ENCODE assay signal across 24 cellular contexts in the genomic region with DNA sequence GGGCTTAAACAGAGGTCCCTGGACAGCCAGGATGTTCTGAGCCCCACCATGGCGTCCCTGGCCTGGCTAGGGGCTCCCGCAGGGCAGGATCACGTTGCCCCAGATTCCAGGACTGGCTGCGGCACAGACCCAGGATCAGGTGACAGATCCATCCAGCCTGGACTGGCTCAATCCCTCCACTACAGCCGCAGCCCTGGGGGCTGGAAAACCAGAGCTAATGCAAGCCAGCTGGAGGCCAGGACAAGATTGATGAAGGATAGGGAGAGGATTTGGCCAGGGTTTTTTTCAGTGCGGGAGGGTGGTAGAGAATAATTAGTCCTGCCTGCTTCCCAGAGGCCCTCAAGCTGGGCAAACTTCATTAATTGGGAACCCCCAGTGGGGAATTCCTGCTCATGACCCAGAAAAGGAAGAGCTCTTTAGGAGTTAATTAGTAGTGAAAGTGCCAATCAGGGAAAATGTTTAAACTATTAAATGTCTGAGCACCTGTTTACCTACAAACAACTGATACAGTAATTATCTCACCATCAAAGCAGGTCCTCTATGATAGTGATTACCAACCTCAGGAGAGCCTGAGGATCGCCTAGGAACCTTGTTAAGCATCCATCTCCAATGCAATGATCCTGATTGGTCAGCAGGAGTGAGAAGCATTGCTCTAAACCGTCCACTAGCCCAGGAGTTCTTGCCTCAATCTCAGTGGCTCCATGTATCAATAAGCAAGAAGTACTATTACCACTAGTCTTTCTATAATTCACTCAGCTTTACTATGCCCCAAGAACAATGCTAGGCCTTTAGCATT. TPM values are rescaled to one million over a fixed set of nuclear protein-coding genes. Genes with fewer than 3 reads are reported as not detected.
DNase-seq lines count a peak whose midpoint lies in the region; ATAC-seq and TF ChIP-seq lines count a peak whose summit lies in the region.
"Had no signal": no experiment of that assay in that cellular context is flagged by ENCODE, and none has a peak within 500 bp of the region (broad histone marks: within the 10 kb centered on the region; RNA-seq: fewer than 3 reads in every experiment).

No MANE protein-coding gene starts in this region.

- CTCF ChIA-PET in HEK293T (lab: Yijun Ruan, JAX): no interaction called here

- intact Hi-C loops in cardiac septum (cut with DNase I): no loop called here
- intact Hi-C loops in left ventricle myocardium inferior (cut with micrococcal nuclease): no loop called here

- H3K4me1 ChIP-seq in left ventricle myocardium inferior: no peaks in the 10 kb centered on the region
- H3K4me1 ChIP-seq: prostate gland, stomach had no signal

- H3K4me3 ChIP-seq in left ventricle myocardium inferior: no peak overlapping the region
- H3K4me3 ChIP-seq: dorsolateral prefrontal cortex, prostate gland, smooth muscle cell, stomach had no signal

- H3K9me3 ChIP-seq in left ventricle myocardium inferior (replicated peaks): no peaks in the 10 kb centered on the region
- H3K9me3 ChIP-seq: prostate gland, stomach had no signal

- no peak overlapping the region for H3K27ac ChIP-seq in left ventricle myocardium inferior (replicated peaks)
- H3K27ac ChIP-seq: dorsolateral prefrontal cortex, prostate gland, stomach had no signal

- H3K36me3 ChIP-seq in left ventricle myocardium inferior: no peaks in the 10 kb centered on the region
- H3K36me3 ChIP-seq: prostate gland, stomach had no signal

- ATAC-seq in GM18517 (IDR thresholded peaks at IDR 0.05; ENCODE audit: unreplicated experiment): no peak
- ATAC-seq: activated T-helper 17 cell treated with anti-CD3 and anti-CD28 coated beads, Interleukin-2, amount 50 U/mL, for 72 hours had no signal

- H3K27me3 ChIP-seq in left ventricle myocardium inferior (ENCODE audit: low read depth): peaks cover 70% of the 10 kb centered on the region

- no peak for TF ChIP-seq CTCF in left ventricle myocardium inferior (IDR thresholded peaks at IDR 0.05; ENCODE audit: borderline replicate concordance)

- DNase-seq in HEK293T (ENCODE audit: extremely low spot score) (no peak), NCI-H82 (lab: John Stamatoyannopoulos, UW) (peak; percentile 90), cerebellar cortex (ENCODE audit: low spot score) (peak; percentile 20), retina (peak; percentile 58), DMS53 treated with DMSO at 0.1 percent for 48 hours (lab: John Stamatoyannopoulos, UW; ENCODE audit: unreplicated experiment) (no peak), cardiac septum (ENCODE audit: low spot score) (no peak), left ventricle myocardium inferior (no peak)
- DNase-seq: dorsolateral prefrontal cortex; KG1; MV-4-11; NCI-H2081 treated with DMSO at 0.1 percent for 48 hours; NCI-H510A; OCI-M1; SIG-M5; stimulated activated CD4-positive, alpha-beta T cell treated with anti-CD3 and anti-CD28 coated beads, Interleukin-4, amount 100 ng/mL, for 1 hour; stomach; T-helper 9 cell had no signal

- POLR2A ChIA-PET in HEK293T (lab: Yijun Ruan, JAX): no interaction called here

TF ChIP-seq in HEK293T, 16 proteins besides CTCF, POLR2A, EP300 and RAD21:
- TF ChIP-seq ARNT (IDR thresholded peaks at IDR 0.05) (no peak), NFRKB (IDR thresholded peaks at IDR 0.05) (no peak), SP1 (IDR thresholded peaks at IDR 0.05) (no peak), ELF4 (IDR thresholded peaks at IDR 0.05) (no peak), SUZ12 (IDR thresholded peaks at IDR 0.05) (no peak), PKNOX1 (IDR thresholded peaks at IDR 0.05) (peak; percentile 23; the same call in 1 of the 2 replicates), ZNF384 (IDR thresholded peaks at IDR 0.05) (peak; percentile 41; the same call in 1 of the 2 replicates), FOXK2 (IDR thresholded peaks at IDR 0.05) (no peak)
TF ChIP-seq in HEK293T: peak in this region for 2.

RNA-seq across cellular contexts. Expression of gene MYOD1, which starts 33.0 kb away (rescaled TPM):
- total RNA-seq in cardiac septum (not detected), left ventricle myocardium inferior (not detected)
- total RNA-seq: activated T-helper 17 cell treated with anti-CD3 and anti-CD28 coated beads, Interleukin-2, amount 50 U/mL, for 72 hours; epithelial cell of proximal tubule; frontal cortex; smooth muscle cell; stomach; ureter had no signal

RNA-seq across cellular contexts. Expression of gene KCNC1, which starts 48.2 kb away (rescaled TPM):
- total RNA-seq in cardiac septum (0.05 TPM), left ventricle myocardium inferior (not detected)
- total RNA-seq: activated T-helper 17 cell treated with anti-CD3 and anti-CD28 coated beads, Interleukin-2, amount 50 U/mL, for 72 hours; epithelial cell of proximal tubule; smooth muscle cell; ureter had no signal

Comparison
In these comparisons a context has a peak if more than half of its experiments do, and no peak if none do; other contexts are left out.
1. DNase-seq: peak in NCI-H82 (single experiment), cerebellar cortex (single experiment) and retina (single experiment); none in HEK293T (single experiment), DMS53 treated with DMSO at 0.1 percent for 48 hours (single experiment), cardiac septum (single experiment) and left ventricle myocardium inferior (single experiment).